ENCODE assay signal across 8 cellular contexts in genomic region chr1:218339267-218339831, GRCh38. TPM values are rescaled to one million over a fixed set of nuclear protein-coding genes. Genes with fewer than 3 reads are reported as not detected.
A peak's percentile ranks its signal among the peaks of the same experiment; 100 is the strongest.
DNase-seq lines count a peak whose midpoint lies in the region; TF ChIP-seq lines count a peak whose summit lies in the region.

No MANE protein-coding gene starts in this region.

- TF ChIP-seq CTCF in GM12864 (IDR thresholded peaks at IDR 0.05; ENCODE audit: low read depth, low read length, missing control alignments) (peak; percentile 54), brain (conservative IDR thresholded peaks at IDR 0.05) (peak; percentile 68 to 85), nephron (IDR thresholded peaks at IDR 0.05; ENCODE audit: unreplicated experiment in 3 of 3) (peak; percentile 70 to 86 (median 72))

- H3K27ac ChIP-seq in GM23248 = no peak overlapping the region

- H3K4me2 ChIP-seq in GM23248 (ENCODE audit: unreplicated experiment) = no peak overlapping the region

- H4K20me1 ChIP-seq in GM23248 (ENCODE audit: insufficient read depth) = no peaks in the 10 kb centered on the region

- no peaks in the 10 kb centered on the region for H3K79me2 ChIP-seq in GM23248 (ENCODE audit: insufficient read depth)

- no peaks in the 10 kb centered on the region for H3K9me3 ChIP-seq in GM23248 (ENCODE audit: low read depth)

- H3K27ac Mint-ChIP-seq in brain (peak overlapping the region in 2 of 5 experiments; percentile 77 to 82), nephron (peak overlapping the region in 2 of 3 experiments; percentile 63 to 72)
- H3K27ac Mint-ChIP-seq in activated naive CD4-positive, alpha-beta T cell treated with anti-CD3 and anti-CD28 coated beads for 36 hours = no peak overlapping the region

- H3K9ac ChIP-seq in GM23248 = no peak overlapping the region

- H3K27me3 Mint-ChIP-seq in brain (peaks cover 6% of the 10 kb centered on the region), nephron (ENCODE audit: low read depth) (no peaks in the 10 kb centered on the region)
- peaks cover 17% of the 10 kb centered on the region for H3K27me3 Mint-ChIP-seq in activated naive CD4-positive, alpha-beta T cell treated with anti-CD3 and anti-CD28 coated beads for 36 hours (ENCODE audit: low read depth)

- H3K9me3 Mint-ChIP-seq in brain (no peaks in the 10 kb centered on the region), nephron (no peaks in the 10 kb centered on the region)
- no peaks in the 10 kb centered on the region for H3K9me3 Mint-ChIP-seq in activated naive CD4-positive, alpha-beta T cell treated with anti-CD3 and anti-CD28 coated beads for 36 hours

- in situ Hi-C loops in GM23248 (cut with MboI) = loop anchor here (25.0 kb wide), 4 partner anchors 723 to 1473 kb away; no protein-coding TSS in a partner anchor

- peaks cover 6% of the 10 kb centered on the region; the same call in 1 of the 2 replicates for H3K4me1 ChIP-seq in GM23248 (ENCODE audit: insufficient read depth)

- CTCF ChIA-PET in activated naive CD4-positive, alpha-beta T cell treated with anti-CD3 and anti-CD28 coated beads for 36 hours (lab: Charles Lee) = interaction anchor here (0.6 to 1.3 kb wide), 9 partner anchors 9 to 216 kb away, joined by 3 to 5 read pairs (median 3); no protein-coding TSS in a partner anchor

- H3K4me1 Mint-ChIP-seq in brain (peaks cover 37% of the 10 kb centered on the region), nephron (peaks cover 59% of the 10 kb centered on the region)
- H3K4me1 Mint-ChIP-seq in activated naive CD4-positive, alpha-beta T cell treated with anti-CD3 and anti-CD28 coated beads for 36 hours (ENCODE audit: low read depth) = no peaks in the 10 kb centered on the region

- H3F3A ChIP-seq in GM23248 (ENCODE audit: insufficient read depth) = no peaks in the 10 kb centered on the region

- H3K27me3 ChIP-seq in GM23248 (replicated peaks; ENCODE audit: insufficient read depth) = no peaks in the 10 kb centered on the region

- WGBS in GM23248 (ENCODE audit: low coverage in 1 of 2, low lambda C conversion rate in 2 of 2, missing lambda C conversion rate in 2 of 2), 2 experiments = 0 to 4% methylated on average over 1 of the region's 1 CpG

- intact Hi-C loops in activated naive CD4-positive, alpha-beta T cell treated with anti-CD3 and anti-CD28 coated beads for 36 hours (cut with micrococcal nuclease) = loop anchor here (1.0 to 5.0 kb wide), 3 partner anchors 182 to 1473 kb away; no protein-coding TSS in a partner anchor

- H3K36me3 Mint-ChIP-seq in brain = no peaks in the 10 kb centered on the region
- H3K36me3 Mint-ChIP-seq in nephron (ENCODE audit: low read depth) = no peaks in the 10 kb centered on the region
- H3K36me3 Mint-ChIP-seq in activated naive CD4-positive, alpha-beta T cell treated with anti-CD3 and anti-CD28 coated beads for 36 hours (ENCODE audit: low read depth) = peaks cover 15% of the 10 kb centered on the region

- H3K9me2 ChIP-seq in GM23248 (ENCODE audit: insufficient read depth) = no peaks in the 10 kb centered on the region

- no peak for DNase-seq in GM12864 (ENCODE audit: low read depth)
- DNase-seq in GM23248 = peak; percentile 64
- peak; percentile 33 for DNase-seq in NCI-H146 (lab: John Stamatoyannopoulos, UW)
- DNase-seq in activated naive CD4-positive, alpha-beta T cell treated with anti-CD3 and anti-CD28 coated beads for 36 hours = no peak
- no peak for DNase-seq in activated effector memory CD4-positive, alpha-beta T cell treated with Interleukin-2 at 50 U/mL for 16 hours
- no peak for DNase-seq in NCI-H524 treated with DMSO at 0.1 percent for 48 hours (lab: John Stamatoyannopoulos, UW)

- H3K4me3 Mint-ChIP-seq in brain = peak overlapping the region in 1 of 5 experiments; percentile 68
- H3K4me3 Mint-ChIP-seq in nephron = no peak overlapping the region
- H3K4me3 Mint-ChIP-seq in activated naive CD4-positive, alpha-beta T cell treated with anti-CD3 and anti-CD28 coated beads for 36 hours = no peak overlapping the region

- H3K4me3 ChIP-seq in GM12864 (ENCODE audit: low read depth, low read length) = no peak overlapping the region
- H3K4me3 ChIP-seq in GM23248 = no peak overlapping the region

- no peaks in the 10 kb centered on the region for H3K36me3 ChIP-seq in GM23248 (ENCODE audit: low read depth)

- no peak overlapping the region for H2AFZ ChIP-seq in GM23248

RNA-seq across cellular contexts. Expression of gene TGFB2, which starts 5.8 kb away (rescaled TPM):
- total RNA-seq in GM23248 (2014; rRNA removed; shearing (Covaris generic)) = 0.51 and 0.97 TPM in 2 replicates
- polyA plus RNA-seq in GM23248 (2016; fragmentation: Nextera tagmentation; extraction: Ambion mirVana) (1.3 and 2.0 TPM in 2 replicates), brain (ENCODE audit: insufficient read depth, low read depth, low replicate concordance) (7.8 TPM)
- under 1 TPM in 1 of 2 experiments, not detected in 1; 0.14 TPM for total RNA-seq in activated naive CD4-positive, alpha-beta T cell treated with anti-CD3 and anti-CD28 coated beads for 36 hours

RNA-seq across cellular contexts. Expression of gene RRP15, which starts 54.3 kb away (rescaled TPM):
- total RNA-seq in GM23248 (2014; rRNA removed; shearing (Covaris generic)) = 4.6 and 5.4 TPM in 2 replicates
- polyA plus RNA-seq in GM23248 (2016; fragmentation: Nextera tagmentation; extraction: Ambion mirVana) (24.0 and 25.5 TPM in 2 replicates), brain (ENCODE audit: insufficient read depth, low read depth, low replicate concordance) (2.9 TPM)
- 10 to 100 TPM; 12.6 to 13.7 TPM for total RNA-seq in activated naive CD4-positive, alpha-beta T cell treated with anti-CD3 and anti-CD28 coated beads for 36 hours

Comparison
In these comparisons a context has a peak if more than half of its experiments do, and no peak if none do; other contexts are left out.
1. DNase-seq: peak in GM23248 (single experiment) and NCI-H146 (single experiment); none in GM12864 (single experiment), activated naive CD4-positive, alpha-beta T cell treated with anti-CD3 and anti-CD28 coated beads for 36 hours (single experiment), activated effector memory CD4-positive, alpha-beta T cell treated with Interleukin-2 at 50 U/mL for 16 hours (single experiment) and NCI-H524 treated with DMSO at 0.1 percent for 48 hours (single experiment).
2. Peak in every context shown above with its lines, with median percentiles within 50 percentile points of each other: CTCF ChIP-seq.